In the genomic region with DNA sequence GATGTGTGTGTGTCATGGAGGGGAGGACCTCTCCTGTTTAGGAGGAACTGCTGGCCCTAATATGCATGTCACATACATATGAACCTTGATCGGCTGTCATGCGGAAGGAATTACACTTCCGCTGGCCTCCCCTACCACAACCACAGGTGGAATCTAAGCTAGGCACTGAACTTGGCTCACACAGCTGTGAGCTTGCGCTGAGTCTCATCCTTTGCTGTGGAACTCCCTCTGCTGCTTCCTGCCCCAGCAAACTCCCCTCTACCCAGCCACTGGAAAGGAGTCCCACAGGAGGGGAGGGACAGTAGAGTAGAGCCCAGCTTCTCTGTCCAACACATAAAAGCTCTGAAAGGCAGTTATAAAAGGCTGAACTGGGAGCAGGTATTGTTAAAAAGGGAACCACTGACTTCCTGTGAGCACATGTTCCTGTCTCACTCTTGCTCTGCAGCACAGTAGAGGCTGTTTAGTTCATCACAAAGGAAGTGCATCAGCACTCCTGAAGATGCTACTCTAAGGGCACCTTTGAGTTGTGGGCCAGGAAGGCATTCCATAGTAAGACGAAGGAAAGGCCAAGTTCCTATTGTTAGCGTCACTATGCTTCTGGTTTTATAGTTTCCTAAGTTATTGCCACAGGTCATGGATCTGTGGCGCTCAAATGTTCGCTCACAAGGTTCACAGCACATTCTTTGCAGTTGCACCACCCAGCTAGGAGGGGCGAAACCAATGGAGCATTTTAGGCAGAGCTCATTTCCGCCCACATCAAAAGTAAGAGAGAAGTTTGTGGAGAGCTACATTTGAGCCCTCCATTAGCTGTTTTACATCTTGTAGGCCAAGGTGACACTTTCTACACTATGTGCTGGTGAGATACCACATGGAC, we compare ENCODE assay signal across 9 cellular contexts. TPM values are rescaled to one million over a fixed set of nuclear protein-coding genes. Genes with fewer than 3 reads are reported as not detected.
DNase-seq lines count a peak whose midpoint lies in the region; ATAC-seq and TF ChIP-seq lines count a peak whose summit lies in the region.
"Had no signal": no experiment of that assay in that cellular context is flagged by ENCODE, and none has a peak within 500 bp of the region (broad histone marks: within the 10 kb centered on the region; RNA-seq: fewer than 3 reads in every experiment).

No MANE protein-coding gene starts in this region.

- POLR2A ChIA-PET in OCI-LY7 (lab: Charles Lee): interaction anchor here (0.6 to 7.4 kb wide), 39 partner anchors 13 to 1775 kb away, joined by 3 to 410 read pairs (median 5); partner anchors contain the start of gene PTPRC

- no peaks in the 10 kb centered on the region for H3K9me2 ChIP-seq in OCI-LY7 (ENCODE audit: insufficient read depth, low read length)

- DNase-seq in OCI-LY7 (ENCODE audit: low spot score) (peak; percentile 97), GM03348 (ENCODE audit: low spot score) (no peak), NCI-H1694 (lab: John Stamatoyannopoulos, UW) (no peak), retina (no peak)
- peak; percentile 84 for DNase-seq in activated naive CD4-positive, alpha-beta T cell treated with anti-CD3 and anti-CD28 coated beads, Interleukin-2, amount 10 ng/mL, durations not matched to agents 7 days and 5 days
- DNase-seq in stimulated activated CD4-positive, alpha-beta T cell treated with anti-CD3 and anti-CD28 coated beads, Interleukin-12 subunit alpha, Interleukin-12 subunit beta, amount 100 ng/mL, for 4 hours: peak; percentile 36

- ATAC-seq in GM18505 (IDR thresholded peaks at IDR 0.05; ENCODE audit: unreplicated experiment) (peak; percentile 63), HG02763 (IDR thresholded peaks at IDR 0.05; ENCODE audit: unreplicated experiment) (peak; percentile 63)

- no peaks in the 10 kb centered on the region; the same call in 1 of the 2 replicates for H3K79me2 ChIP-seq in OCI-LY7 (ENCODE audit: insufficient read depth, low read depth, low read length)

- H3K9me3 ChIP-seq in OCI-LY7 (ENCODE audit: low read length): peaks cover 7% of the 10 kb centered on the region; the same call in 1 of the 2 replicates
- H3K9me3 ChIP-seq: heart left ventricle had no signal

- H4K20me1 ChIP-seq in OCI-LY7 (ENCODE audit: insufficient read depth, low read length): no peaks in the 10 kb centered on the region

- peaks cover 84% of the 10 kb centered on the region for H3K4me1 Mint-ChIP-seq in activated naive CD4-positive, alpha-beta T cell treated with anti-CD3 and anti-CD28 coated beads, Interleukin-2, amount 10 ng/mL, durations not matched to agents 7 days and 5 days

- H3K36me3 ChIP-seq in OCI-LY7 (ENCODE audit: insufficient read depth, low read length): peaks cover 12% of the 10 kb centered on the region
- H3K36me3 ChIP-seq: heart left ventricle had no signal

- no TSS peak for BruUV-seq in OCI-LY7 (replicated peaks; lab: Mats Ljungman, UMichigan)

- no peak; the same call in 1 of the 2 replicates for TF ChIP-seq CTCF in OCI-LY7 (conservative IDR thresholded peaks at IDR 0.05; ENCODE audit: low read length)

- TF ChIP-seq POLR2A in GM18505 (IDR thresholded peaks at IDR 0.05; ENCODE audit: borderline replicate concordance, extremely low read depth, insufficient read depth, insufficient read length): peak; percentile 57

- peak overlapping the region; percentile 93 for H3K4me2 ChIP-seq in OCI-LY7 (ENCODE audit: low read length)

- H2AFZ ChIP-seq in OCI-LY7 (ENCODE audit: low read length): no peak overlapping the region

- H3K4me1 ChIP-seq in OCI-LY7 (ENCODE audit: insufficient read depth, low read length, poor library complexity, severe bottlenecking): peaks cover 81% of the 10 kb centered on the region

- intact Hi-C loops in OCI-LY7 (cut with micrococcal nuclease; ENCODE audit: unreplicated experiment): loop anchor here (1.0 to 10.0 kb wide), 7 partner anchors 19 to 846 kb away; partner anchors contain the start of genes DENND1B and NEK7

- H3K27ac Mint-ChIP-seq in activated naive CD4-positive, alpha-beta T cell treated with anti-CD3 and anti-CD28 coated beads, Interleukin-2, amount 10 ng/mL, durations not matched to agents 7 days and 5 days: peak overlapping the region; percentile 99

- H3K27ac ChIP-seq in OCI-LY7 (ENCODE audit: low read depth, low read length, poor library complexity, severe bottlenecking): peak overlapping the region; percentile 98

- CTCF ChIA-PET in OCI-LY7 (lab: Charles Lee; ENCODE audit: unreplicated experiment): interaction anchor here (0.5 to 3.5 kb wide), 15 partner anchors 10 to 473 kb away, joined by 3 to 22 read pairs (median 6); no protein-coding TSS in a partner anchor
- CTCF ChIA-PET in activated naive CD4-positive, alpha-beta T cell treated with anti-CD3 and anti-CD28 coated beads, Interleukin-2, amount 10 ng/mL, durations not matched to agents 7 days and 5 days (lab: Charles Lee): interaction anchor here (0.8 to 7.2 kb wide), 13 partner anchors 11 to 97 kb away, joined by 3 to 80 read pairs (median 5); partner anchors contain the start of genes ATP6V1G3 and PTPRC

- no peaks in the 10 kb centered on the region for H3K27me3 Mint-ChIP-seq in activated naive CD4-positive, alpha-beta T cell treated with anti-CD3 and anti-CD28 coated beads, Interleukin-2, amount 10 ng/mL, durations not matched to agents 7 days and 5 days

- H3K36me3 Mint-ChIP-seq in activated naive CD4-positive, alpha-beta T cell treated with anti-CD3 and anti-CD28 coated beads, Interleukin-2, amount 10 ng/mL, durations not matched to agents 7 days and 5 days: peaks cover 9% of the 10 kb centered on the region

- peak overlapping the region; percentile 65 for H3K4me3 ChIP-seq in OCI-LY7 (ENCODE audit: low read depth, low read length, poor library complexity, severe bottlenecking)

- H3K9me3 Mint-ChIP-seq in activated naive CD4-positive, alpha-beta T cell treated with anti-CD3 and anti-CD28 coated beads, Interleukin-2, amount 10 ng/mL, durations not matched to agents 7 days and 5 days: no peaks in the 10 kb centered on the region

- H3K4me3 Mint-ChIP-seq in activated naive CD4-positive, alpha-beta T cell treated with anti-CD3 and anti-CD28 coated beads, Interleukin-2, amount 10 ng/mL, durations not matched to agents 7 days and 5 days: peak overlapping the region; percentile 89

RNA-seq across cellular contexts. Expression of gene PTPRC, which starts 17.7 kb away (rescaled TPM):
- total RNA-seq in OCI-LY7 (2014; rRNA removed; shearing (Covaris generic)): 161 and 177 TPM in 2 replicates
- 241 and 264 TPM in 2 replicates for total RNA-seq in OCI-LY7 (2022)

Comparison
In these comparisons a context has a peak if more than half of its experiments do, and no peak if none do; other contexts are left out.
1. DNase-seq: peak in OCI-LY7 (single experiment), activated naive CD4-positive, alpha-beta T cell treated with anti-CD3 and anti-CD28 coated beads, Interleukin-2, amount 10 ng/mL, durations not matched to agents 7 days and 5 days (single experiment) and stimulated activated CD4-positive, alpha-beta T cell treated with anti-CD3 and anti-CD28 coated beads, Interleukin-12 subunit alpha, Interleukin-12 subunit beta, amount 100 ng/mL, for 4 hours (single experiment); none in GM03348 (single experiment), NCI-H1694 (single experiment) and retina (single experiment).